9 cellular contexts compared by ENCODE assay signal in the genomic region with DNA sequence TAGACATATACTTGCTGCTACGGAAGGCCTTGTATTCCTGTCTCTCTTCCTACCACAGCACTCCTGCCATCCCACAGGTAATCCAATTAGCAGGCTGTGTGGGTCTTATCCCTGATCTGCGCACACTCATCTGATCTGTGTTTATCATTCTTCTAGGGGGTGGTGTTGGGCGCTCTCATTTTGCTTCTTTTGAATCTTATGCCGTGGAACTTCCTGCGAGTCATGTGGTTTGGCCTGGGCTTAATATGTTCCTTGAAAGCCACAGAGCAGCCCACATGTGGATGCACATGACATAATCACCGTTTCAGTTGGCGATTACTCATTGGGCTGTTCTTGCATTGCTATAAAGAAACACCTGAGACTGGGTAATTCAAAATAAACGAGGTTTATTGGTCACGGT. TPM values are rescaled to one million over a fixed set of nuclear protein-coding genes. Genes with fewer than 3 reads are reported as not detected.
A peak's percentile ranks its signal among the peaks of the same experiment; 100 is the strongest.
DNase-seq lines count a peak whose midpoint lies in the region; ATAC-seq and TF ChIP-seq lines count a peak whose summit lies in the region.
"Had no signal": no experiment of that assay in that cellular context is flagged by ENCODE, and none has a peak within 500 bp of the region (broad histone marks: within the 10 kb centered on the region; RNA-seq: fewer than 3 reads in every experiment).

No MANE protein-coding gene starts in this region.

- H3K27ac Mint-ChIP-seq in activated naive CD4-positive, alpha-beta T cell treated with anti-CD3 and anti-CD28 coated beads, Interleukin-2, amount 50 U/mL, for 72 hours = peak overlapping the region; percentile 85 to 90
- H3K27ac Mint-ChIP-seq in natural killer cell treated with Interleukin-12 subunit alpha and Interleukin-12 subunit beta and Interleukin-15 and Interleukin-18, amount 100 ng/mL, for 72 hours = peak overlapping the region; percentile 48 to 80

- H3K36me3 Mint-ChIP-seq in activated naive CD4-positive, alpha-beta T cell treated with anti-CD3 and anti-CD28 coated beads, Interleukin-2, amount 50 U/mL, for 72 hours = peaks cover 8 to 39% of the 10 kb centered on the region in 2 donors
- peaks cover 6% of the 10 kb centered on the region for H3K36me3 Mint-ChIP-seq in natural killer cell treated with Interleukin-12 subunit alpha and Interleukin-12 subunit beta and Interleukin-15 and Interleukin-18, amount 100 ng/mL, for 72 hours

- H3K27ac ChIP-seq in RWPE1 (peak overlapping the region; percentile 73), aorta (ENCODE audit: low read depth in 1 of 2, low read length in 2 of 2) (no peak overlapping the region)

- peak; percentile 43 for DNase-seq in Caki2 (ENCODE audit: low read depth)
- no peak for DNase-seq in RWPE1 (ENCODE audit: low spot score)
- DNase-seq in activated naive CD4-positive, alpha-beta T cell treated with anti-CD3 and anti-CD28 coated beads, Interleukin-2, amount 50 U/mL, for 72 hours (ENCODE audit: low spot score in 2 of 2) = peak; percentile 68 to 85
- peak; percentile 80 for DNase-seq in natural killer cell treated with Interleukin-12 subunit alpha and Interleukin-12 subunit beta and Interleukin-15 and Interleukin-18, amount 100 ng/mL, for 72 hours (ENCODE audit: low spot score)
- no peak for DNase-seq in NCI-H446 (lab: John Stamatoyannopoulos, UW)
- no peak for DNase-seq in aorta
- no peak for DNase-seq in lower leg skin (ENCODE audit: low spot score in 2 of 2)
- DNase-seq in RPMI8226 = no peak
- DNase-seq: NCI-H1930 had no signal

- in situ Hi-C loops in Caki2 (cut with HindIII; ENCODE audit: low pct_unique_long_range_greater_than_20kb, low sequenced_read_pairs) = no loop called here

- intact Hi-C loops in aorta (cut with DNase I) = no loop called here
- intact Hi-C loops in lower leg skin (cut with DNase I; ENCODE audit: low total_unique reads) = no loop called here

- TF ChIP-seq POLR2A in lower leg skin (IDR thresholded peaks at IDR 0.05) = no peak

- peak overlapping the region; percentile 68 for H3K4me3 Mint-ChIP-seq in natural killer cell treated with Interleukin-12 subunit alpha and Interleukin-12 subunit beta and Interleukin-15 and Interleukin-18, amount 100 ng/mL, for 72 hours

- no peaks in the 10 kb centered on the region for H3K36me3 ChIP-seq in aorta (ENCODE audit: control insufficient read depth in 1 of 2, insufficient read depth in 2 of 2, low read length in 1 of 2)

- POLR2A ChIA-PET in RWPE1 (lab: Yijun Ruan, JAX; ENCODE audit: low non-redundant PET) = no interaction called here

- no peaks in the 10 kb centered on the region for H3K4me1 ChIP-seq in aorta (ENCODE audit: control insufficient read depth in 1 of 2, insufficient read depth in 2 of 2, low read length in 2 of 2)

- H3K4me1 Mint-ChIP-seq in natural killer cell treated with Interleukin-12 subunit alpha and Interleukin-12 subunit beta and Interleukin-15 and Interleukin-18, amount 100 ng/mL, for 72 hours (ENCODE audit: low read depth in 2 of 2) = peaks cover 62 to 63% of the 10 kb centered on the region in 2 donors

- no peaks in the 10 kb centered on the region for H3K27me3 Mint-ChIP-seq in natural killer cell treated with Interleukin-12 subunit alpha and Interleukin-12 subunit beta and Interleukin-15 and Interleukin-18, amount 100 ng/mL, for 72 hours

- H3K27me3 ChIP-seq in aorta (ENCODE audit: control insufficient read depth in 1 of 2, insufficient read depth in 2 of 2, low read length in 1 of 2) = no peaks in the 10 kb centered on the region

- H3K4me3 ChIP-seq in aorta (ENCODE audit: low read length in 2 of 2) (no peak overlapping the region), lower leg skin (ENCODE audit: low read depth, poor library complexity, severe bottlenecking) (no peak overlapping the region)

- peaks cover 0 to 15% of the 10 kb centered on the region in 2 donors for H3K9me3 Mint-ChIP-seq in activated naive CD4-positive, alpha-beta T cell treated with anti-CD3 and anti-CD28 coated beads, Interleukin-2, amount 50 U/mL, for 72 hours
- H3K9me3 Mint-ChIP-seq in natural killer cell treated with Interleukin-12 subunit alpha and Interleukin-12 subunit beta and Interleukin-15 and Interleukin-18, amount 100 ng/mL, for 72 hours = no peaks in the 10 kb centered on the region

- H3K9me3 ChIP-seq in aorta (ENCODE audit: control insufficient read depth, low read length) = no peaks in the 10 kb centered on the region

- TF ChIP-seq CTCF in RWPE1 (conservative IDR thresholded peaks at IDR 0.05; ENCODE audit: low read depth) (no peak), lower leg skin (IDR thresholded peaks at IDR 0.05) (no peak)

- 84 to 86% methylated on average over 9 of the region's 9 CpGs for WGBS in aorta, 2 donors
- WGBS in lower leg skin, 2 donors = 57 to 66% methylated on average over 9 of the region's 9 CpGs

- CTCF ChIA-PET in RWPE1 (lab: Yijun Ruan, JAX) = no interaction called here

- ATAC-seq in activated naive CD4-positive, alpha-beta T cell treated with anti-CD3 and anti-CD28 coated beads, Interleukin-2, amount 50 U/mL, for 72 hours = peak; percentile 63 to 68
- peak; percentile 4 to 55 for ATAC-seq in natural killer cell treated with Interleukin-12 subunit alpha and Interleukin-12 subunit beta and Interleukin-15 and Interleukin-18, amount 100 ng/mL, for 72 hours
- ATAC-seq in aorta (ENCODE audit: low FRiP score) = no peak

RNA-seq across cellular contexts. Expression of a gene that starts 7.5 kb away (rescaled TPM):
- total RNA-seq in Caki2 (2014; rRNA removed; shearing (Covaris generic); ENCODE audit: low replicate concordance) = 11.4 and 11.5 TPM in 2 replicates
- 10 to 100 TPM; 39.4 to 44.1 TPM for total RNA-seq in activated naive CD4-positive, alpha-beta T cell treated with anti-CD3 and anti-CD28 coated beads, Interleukin-2, amount 50 U/mL, for 72 hours
- total RNA-seq in natural killer cell treated with Interleukin-12 subunit alpha and Interleukin-12 subunit beta and Interleukin-15 and Interleukin-18, amount 100 ng/mL, for 72 hours = 10 to 100 TPM in 1 of 2 donors, 1 to 10 TPM in 1; 6.9 to 11.7 TPM
- total RNA-seq in aorta (10 to 100 TPM; 34.8 to 42.3 TPM), lower leg skin (10 to 100 TPM; 12.9 to 30.5 (median 24.2) TPM)
- 10 to 100 TPM in 1 of 2 donors, 1 to 10 TPM in 1; 8.1 to 23.0 TPM for polyA plus RNA-seq in aorta

RNA-seq across cellular contexts. Expression of a gene that starts 54.1 kb away (rescaled TPM):
- total RNA-seq in Caki2 (2014; rRNA removed; shearing (Covaris generic); ENCODE audit: low replicate concordance) = not detected in 2 replicates
- not detected for total RNA-seq in activated naive CD4-positive, alpha-beta T cell treated with anti-CD3 and anti-CD28 coated beads, Interleukin-2, amount 50 U/mL, for 72 hours
- not detected for total RNA-seq in natural killer cell treated with Interleukin-12 subunit alpha and Interleukin-12 subunit beta and Interleukin-15 and Interleukin-18, amount 100 ng/mL, for 72 hours
- total RNA-seq in aorta (not detected), lower leg skin (not detected)
- not detected for polyA plus RNA-seq in aorta

Comparison
In these comparisons a context has a peak if more than half of its experiments do, and no peak if none do; other contexts are left out.
1. DNase-seq: peak in Caki2 (single experiment), activated naive CD4-positive, alpha-beta T cell treated with anti-CD3 and anti-CD28 coated beads, Interleukin-2, amount 50 U/mL, for 72 hours (2 of 2) and natural killer cell treated with Interleukin-12 subunit alpha and Interleukin-12 subunit beta and Interleukin-15 and Interleukin-18, amount 100 ng/mL, for 72 hours (single experiment); none in RWPE1 (single experiment), NCI-H446 (0 of 2), aorta (0 of 2), lower leg skin (0 of 2) and RPMI8226 (single experiment).